11 cellular contexts compared by ENCODE assay signal in the genomic region with DNA sequence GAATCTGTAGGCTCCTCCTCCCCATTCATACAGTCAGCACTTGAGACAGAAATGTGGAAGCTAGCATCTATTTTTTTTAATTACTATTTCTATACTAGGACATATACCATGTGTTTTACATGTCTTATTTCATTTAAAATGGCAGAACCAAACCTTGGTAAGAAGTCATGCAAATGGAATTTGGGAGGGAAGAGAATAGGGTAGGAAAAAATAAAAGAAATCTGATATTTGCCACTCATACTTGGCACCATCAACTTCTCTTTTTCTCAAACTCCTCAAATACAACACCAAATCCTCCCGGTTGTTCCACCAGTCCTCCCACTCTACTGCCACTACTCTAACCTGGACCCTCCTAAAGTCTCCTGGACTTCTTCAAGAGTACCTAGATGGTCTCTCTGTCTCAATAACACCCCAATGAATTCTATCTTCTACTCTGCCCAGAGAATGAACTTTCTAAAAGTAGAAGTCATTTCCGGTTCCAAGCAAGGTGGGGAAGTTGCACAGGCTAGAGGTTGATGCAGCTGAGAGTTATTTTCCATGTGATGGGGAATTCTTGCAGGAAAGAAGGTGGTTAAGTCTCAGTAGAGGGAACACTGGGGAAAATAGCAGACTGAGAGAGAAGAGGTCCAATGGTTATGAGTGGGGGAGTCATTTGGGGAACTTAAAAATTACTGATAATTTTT. TPM values are rescaled to one million over a fixed set of nuclear protein-coding genes. Genes with fewer than 3 reads are reported as not detected.
DNase-seq lines count a peak whose midpoint lies in the region; ATAC-seq and TF ChIP-seq lines count a peak whose summit lies in the region.
"Had no signal": no experiment of that assay in that cellular context is flagged by ENCODE, and none has a peak within 500 bp of the region (broad histone marks: within the 10 kb centered on the region; RNA-seq: fewer than 3 reads in every experiment).

No MANE protein-coding gene starts in this region.

- H3K9me3 Mint-ChIP-seq in activated CD4-positive, alpha-beta memory T cell treated with anti-CD3 and anti-CD28 coated beads, Interleukin-2, amount 10 ng/mL, durations not matched to agents 7 days and 5 days: peaks cover 2% of the 10 kb centered on the region
- H3K9me3 Mint-ChIP-seq in stimulated activated memory B cell treated with anti-CD40 and anti-IgM and Interleukin-4, amounts not matched to agents 10 μg/mL and 1 μg/mL and 100 μg/mL, for 72 hours: no peaks in the 10 kb centered on the region
- H3K9me3 Mint-ChIP-seq: naive thymus-derived CD8-positive, alpha-beta T cell had no signal

- DNase-seq in SKM-1 (lab: John Stamatoyannopoulos, UW; ENCODE audit: unreplicated experiment) (peak; percentile 21), SKM-1 treated with dmso at 0.1 percent for 144 hours (lab: John Stamatoyannopoulos, UW; ENCODE audit: unreplicated experiment) (no peak), uterus (no peak), NCI-H345 treated with DMSO at 0.1 percent for 48 hours (lab: John Stamatoyannopoulos, UW; ENCODE audit: unreplicated experiment) (no peak), DMS53 treated with DMSO at 0.1 percent for 48 hours (lab: John Stamatoyannopoulos, UW; ENCODE audit: unreplicated experiment) (no peak)
- DNase-seq in activated CD4-positive, alpha-beta memory T cell treated with anti-CD3 and anti-CD28 coated beads, Interleukin-2, amount 10 ng/mL, durations not matched to agents 7 days and 5 days: no peak
- DNase-seq: 8988T; naive thymus-derived CD8-positive, alpha-beta T cell; NCI-H146 had no signal

- H3K27ac Mint-ChIP-seq in activated CD4-positive, alpha-beta memory T cell treated with anti-CD3 and anti-CD28 coated beads, Interleukin-2, amount 10 ng/mL, durations not matched to agents 7 days and 5 days: peak overlapping the region; percentile 45
- peak overlapping the region; percentile 20 for H3K27ac Mint-ChIP-seq in stimulated activated memory B cell treated with anti-CD40 and anti-IgM and Interleukin-4, amounts not matched to agents 10 μg/mL and 1 μg/mL and 100 μg/mL, for 72 hours

- peak; percentile 47 for ATAC-seq in HG02759 (IDR thresholded peaks at IDR 0.05; ENCODE audit: unreplicated experiment)
- ATAC-seq in stimulated activated memory B cell treated with anti-CD40 and anti-IgM and Interleukin-4, amounts not matched to agents 10 μg/mL and 1 μg/mL and 100 μg/mL, for 72 hours: no peak
- ATAC-seq: naive thymus-derived CD8-positive, alpha-beta T cell had no signal

- no peak for TF ChIP-seq CTCF in uterus (IDR thresholded peaks at IDR 0.05)

- no peaks in the 10 kb centered on the region for H3K27me3 Mint-ChIP-seq in activated CD4-positive, alpha-beta memory T cell treated with anti-CD3 and anti-CD28 coated beads, Interleukin-2, amount 10 ng/mL, durations not matched to agents 7 days and 5 days
- H3K27me3 Mint-ChIP-seq in stimulated activated memory B cell treated with anti-CD40 and anti-IgM and Interleukin-4, amounts not matched to agents 10 μg/mL and 1 μg/mL and 100 μg/mL, for 72 hours: no peaks in the 10 kb centered on the region
- H3K27me3 Mint-ChIP-seq: naive thymus-derived CD8-positive, alpha-beta T cell had no signal

- H3K4me1 Mint-ChIP-seq in activated CD4-positive, alpha-beta memory T cell treated with anti-CD3 and anti-CD28 coated beads, Interleukin-2, amount 10 ng/mL, durations not matched to agents 7 days and 5 days: peaks cover 74% of the 10 kb centered on the region
- H3K4me1 Mint-ChIP-seq in stimulated activated memory B cell treated with anti-CD40 and anti-IgM and Interleukin-4, amounts not matched to agents 10 μg/mL and 1 μg/mL and 100 μg/mL, for 72 hours: peaks cover 57% of the 10 kb centered on the region

- no peak overlapping the region for H3K4me3 ChIP-seq in uterus

- no peak overlapping the region for H3K4me3 Mint-ChIP-seq in activated CD4-positive, alpha-beta memory T cell treated with anti-CD3 and anti-CD28 coated beads, Interleukin-2, amount 10 ng/mL, durations not matched to agents 7 days and 5 days
- H3K4me3 Mint-ChIP-seq in stimulated activated memory B cell treated with anti-CD40 and anti-IgM and Interleukin-4, amounts not matched to agents 10 μg/mL and 1 μg/mL and 100 μg/mL, for 72 hours: peak overlapping the region; percentile 39

- CTCF ChIA-PET in activated CD4-positive, alpha-beta memory T cell treated with anti-CD3 and anti-CD28 coated beads, Interleukin-2, amount 10 ng/mL, durations not matched to agents 7 days and 5 days (lab: Charles Lee): interaction anchor here (1.1 to 2.0 kb wide), 2 partner anchors 24 to 56 kb away, joined by 3 to 6 read pairs; no protein-coding TSS in a partner anchor

- H3K9me3 ChIP-seq in uterus: no peaks in the 10 kb centered on the region

- no peak for TF ChIP-seq POLR2A in uterus (IDR thresholded peaks at IDR 0.05)

- H3K36me3 ChIP-seq in uterus: no peaks in the 10 kb centered on the region

- peaks cover 21% of the 10 kb centered on the region for H3K36me3 Mint-ChIP-seq in activated CD4-positive, alpha-beta memory T cell treated with anti-CD3 and anti-CD28 coated beads, Interleukin-2, amount 10 ng/mL, durations not matched to agents 7 days and 5 days (ENCODE audit: low read depth)
- peaks cover 33% of the 10 kb centered on the region for H3K36me3 Mint-ChIP-seq in stimulated activated memory B cell treated with anti-CD40 and anti-IgM and Interleukin-4, amounts not matched to agents 10 μg/mL and 1 μg/mL and 100 μg/mL, for 72 hours

- peaks cover 0 to 3% of the 10 kb centered on the region in 2 donors for H3K4me1 ChIP-seq in uterus

- intact Hi-C loops in uterus (cut with DNase I; ENCODE audit: low total_unique reads): no loop called here

- POLR2A ChIA-PET in activated CD4-positive, alpha-beta memory T cell treated with anti-CD3 and anti-CD28 coated beads, Interleukin-2, amount 10 ng/mL, durations not matched to agents 7 days and 5 days (lab: Charles Lee): interaction anchor here (0.9 to 1.6 kb wide), 9 partner anchors 8 to 270 kb away, joined by 3 to 5 read pairs (median 3); no protein-coding TSS in a partner anchor

- no peaks in the 10 kb centered on the region for H3K27me3 ChIP-seq in uterus

- H3K27ac ChIP-seq in uterus: no peak overlapping the region

RNA-seq across cellular contexts. Expression of gene ATXN1, which starts 54.0 kb away (rescaled TPM):
- 10 to 100 TPM; 83.1 to 89.4 TPM for total RNA-seq in activated CD4-positive, alpha-beta memory T cell treated with anti-CD3 and anti-CD28 coated beads, Interleukin-2, amount 10 ng/mL, durations not matched to agents 7 days and 5 days
- total RNA-seq in uterus: 100 to 1,000 TPM in 1 of 4 donors, 10 to 100 TPM in 3; 21.0 to 102 (median 51.1) TPM
